1 cellular context compared by ENCODE assay signal in the genomic region with DNA sequence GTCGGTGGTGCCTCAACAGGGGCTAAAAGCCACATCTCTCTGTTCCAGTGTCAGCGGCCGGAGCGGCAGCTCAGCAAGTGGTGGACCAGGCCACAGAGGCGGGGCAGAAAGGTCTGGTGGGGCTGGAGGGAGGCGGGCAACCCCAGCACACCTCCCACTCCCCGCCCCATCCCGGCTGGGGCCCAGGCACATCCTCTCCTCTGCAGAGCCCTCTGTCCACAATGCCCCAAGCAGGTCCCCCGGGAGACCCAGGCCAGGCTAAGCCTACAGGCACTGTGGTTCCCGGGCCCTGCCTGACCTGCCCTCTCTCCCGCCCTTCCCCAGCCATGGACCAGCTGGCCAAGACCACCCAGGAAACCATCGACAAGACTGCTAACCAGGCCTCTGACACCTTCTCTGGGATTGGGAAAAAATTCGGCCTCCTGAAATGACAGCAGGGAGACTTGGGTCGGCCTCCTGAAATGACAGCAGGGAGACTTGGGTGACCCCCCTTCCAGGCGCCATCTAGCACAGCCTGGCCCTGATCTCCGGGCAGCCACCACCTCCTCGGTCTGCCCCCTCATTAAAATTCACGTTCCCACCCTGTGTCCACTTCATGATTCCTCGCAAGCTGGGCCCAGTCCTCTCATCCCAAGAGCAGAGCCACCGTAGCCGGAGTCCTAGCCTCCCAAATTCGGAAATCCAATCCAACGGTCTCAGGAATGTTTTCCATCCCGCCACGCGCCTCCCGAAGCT.
TF ChIP-seq lines count a peak whose summit lies in the region.

No MANE protein-coding gene starts in this region.

TF ChIP-seq in HCT116, 20 proteins besides CTCF, POLR2A, EP300 and RAD21 (continued from another document):
- TF ChIP-seq, protein P1, sequence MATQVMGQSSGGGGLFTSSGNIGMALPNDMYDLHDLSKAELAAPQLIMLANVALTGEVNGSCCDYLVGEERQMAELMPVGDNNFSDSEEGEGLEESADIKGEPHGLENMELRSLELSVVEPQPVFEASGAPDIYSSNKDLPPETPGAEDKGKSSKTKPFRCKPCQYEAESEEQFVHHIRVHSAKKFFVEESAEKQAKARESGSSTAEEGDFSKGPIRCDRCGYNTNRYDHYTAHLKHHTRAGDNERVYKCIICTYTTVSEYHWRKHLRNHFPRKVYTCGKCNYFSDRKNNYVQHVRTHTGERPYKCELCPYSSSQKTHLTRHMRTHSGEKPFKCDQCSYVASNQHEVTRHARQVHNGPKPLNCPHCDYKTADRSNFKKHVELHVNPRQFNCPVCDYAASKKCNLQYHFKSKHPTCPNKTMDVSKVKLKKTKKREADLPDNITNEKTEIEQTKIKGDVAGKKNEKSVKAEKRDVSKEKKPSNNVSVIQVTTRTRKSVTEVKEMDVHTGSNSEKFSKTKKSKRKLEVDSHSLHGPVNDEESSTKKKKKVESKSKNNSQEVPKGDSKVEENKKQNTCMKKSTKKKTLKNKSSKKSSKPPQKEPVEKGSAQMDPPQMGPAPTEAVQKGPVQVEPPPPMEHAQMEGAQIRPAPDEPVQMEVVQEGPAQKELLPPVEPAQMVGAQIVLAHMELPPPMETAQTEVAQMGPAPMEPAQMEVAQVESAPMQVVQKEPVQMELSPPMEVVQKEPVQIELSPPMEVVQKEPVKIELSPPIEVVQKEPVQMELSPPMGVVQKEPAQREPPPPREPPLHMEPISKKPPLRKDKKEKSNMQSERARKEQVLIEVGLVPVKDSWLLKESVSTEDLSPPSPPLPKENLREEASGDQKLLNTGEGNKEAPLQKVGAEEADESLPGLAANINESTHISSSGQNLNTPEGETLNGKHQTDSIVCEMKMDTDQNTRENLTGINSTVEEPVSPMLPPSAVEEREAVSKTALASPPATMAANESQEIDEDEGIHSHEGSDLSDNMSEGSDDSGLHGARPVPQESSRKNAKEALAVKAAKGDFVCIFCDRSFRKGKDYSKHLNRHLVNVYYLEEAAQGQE (IDR thresholded peaks at IDR 0.05; ENCODE audit: low read depth), result no peak
- TF ChIP-seq SRF (IDR thresholded peaks at IDR 0.05; ENCODE audit: low read depth) (no peak), ZFX (IDR thresholded peaks at IDR 0.05) (peak; percentile 16; the same call in 1 of the 2 replicates), YY1 (IDR thresholded peaks at IDR 0.05; ENCODE audit: extremely low read depth, insufficient replicate concordance, low read depth, low read length) (peak; percentile 40)
- TF ChIP-seq, protein P2, sequence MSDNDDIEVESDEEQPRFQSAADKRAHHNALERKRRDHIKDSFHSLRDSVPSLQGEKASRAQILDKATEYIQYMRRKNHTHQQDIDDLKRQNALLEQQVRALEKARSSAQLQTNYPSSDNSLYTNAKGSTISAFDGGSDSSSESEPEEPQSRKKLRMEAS (IDR thresholded peaks at IDR 0.05), result no peak
